Comparison of ENCODE assay signal across 29 cellular contexts in the genomic region with DNA sequence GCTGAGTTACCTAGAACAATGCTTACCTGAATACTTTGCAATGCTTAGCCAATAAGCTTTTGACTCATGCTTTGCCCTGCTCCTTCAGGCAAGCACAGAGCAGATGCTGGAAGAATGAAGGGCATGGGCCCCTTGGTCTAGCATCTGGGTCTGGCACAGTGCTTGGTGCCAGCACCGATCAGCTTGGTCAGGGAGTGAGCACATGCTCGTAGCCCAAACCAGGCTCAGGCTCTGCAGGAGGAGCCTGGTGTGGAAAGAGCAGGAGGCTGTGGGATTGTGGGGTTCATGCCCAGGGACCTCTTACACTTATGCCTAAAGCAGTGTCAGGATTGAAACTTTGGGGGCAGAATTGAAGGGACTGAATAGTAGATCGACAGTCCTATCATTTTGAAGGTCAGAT.
"Had no signal": no experiment of that assay in that cellular context is flagged by ENCODE, and none has a peak within 500 bp of the region (broad histone marks: within the 10 kb centered on the region; RNA-seq: fewer than 3 reads in every experiment).

No MANE protein-coding gene starts in this region.

- DNase-seq: activated CD4-positive, alpha-beta memory T cell treated with anti-CD3 and anti-CD28 coated beads, Interleukin-2, amount 10 ng/mL, durations not matched to agents 7 days and 5 days; activated CD4-positive, alpha-beta T cell treated with anti-CD3 and anti-CD28 coated beads for 1 hour; activated CD4-positive, alpha-beta T cell treated with anti-CD3 and anti-CD28 coated beads for 4 hours; activated CD4-positive, alpha-beta T cell treated with anti-CD3 and anti-CD28 coated beads, Interleukin-2, amount 10 ng/mL, durations not matched to agents 7 days and 5 days; activated CD4-positive, alpha-beta T cell treated with anti-CD3 and anti-CD28 coated beads, Interleukin-2, amount 50 U/mL, for 4 hours; activated CD4-positive, CD25-positive, alpha-beta regulatory T cell; activated CD8-positive, alpha-beta memory T cell treated with anti-CD3 and anti-CD28 coated beads, Interleukin-2, amount 50 U/mL, for 48 hours; activated gamma-delta T cell; activated naive CD4-positive, alpha-beta T cell; activated naive CD4-positive, alpha-beta T cell treated with anti-CD3 and anti-CD28 coated beads, Interleukin-2, amount 50 U/mL, for 16 hours; activated T-cell treated with anti-CD3 and anti-CD28 coated beads for 4 hours; activated T-cell treated with anti-CD3 and anti-CD28 coated beads, Interleukin-2, amount 50 U/mL, for 24 hours; activated T-cell treated with anti-CD3 and anti-CD28 coated beads, Interleukin-2, amount 50 U/mL, for 72 hours; amygdala; aorta; body of pancreas; dorsolateral prefrontal cortex; effector memory CD4-positive, alpha-beta T cell; foreskin keratinocyte; gastrocnemius medialis; T-helper 2 cell had no signal

- H3K27ac ChIP-seq: body of pancreas, breast epithelium, cardiac muscle cell, coronary artery, foreskin keratinocyte, gastrocnemius medialis had no signal

- H3K27ac Mint-ChIP-seq: activated CD4-positive, alpha-beta memory T cell treated with anti-CD3 and anti-CD28 coated beads, Interleukin-2, amount 10 ng/mL, durations not matched to agents 7 days and 5 days; activated CD4-positive, alpha-beta T cell treated with anti-CD3 and anti-CD28 coated beads, Interleukin-2, amount 10 ng/mL, durations not matched to agents 7 days and 5 days; activated naive CD8-positive, alpha-beta T cell; activated T-cell treated with anti-CD3 and anti-CD28 coated beads, Interleukin-2, amount 50 U/mL, for 24 hours; activated T-cell treated with anti-CD3 and anti-CD28 coated beads, Interleukin-2, amount 50 U/mL, for 72 hours; dendritic cell treated with granulocyte-macrophage colony-stimulating factor and Interleukin-4, amounts not matched to agents 40 ng/mL and 50 ng/mL, for 4 days; endodermal cell had no signal

- H3K9me3 Mint-ChIP-seq: activated CD4-positive, alpha-beta memory T cell treated with anti-CD3 and anti-CD28 coated beads, Interleukin-2, amount 10 ng/mL, durations not matched to agents 7 days and 5 days; activated CD4-positive, alpha-beta T cell treated with anti-CD3 and anti-CD28 coated beads, Interleukin-2, amount 10 ng/mL, durations not matched to agents 7 days and 5 days; activated T-cell treated with anti-CD3 and anti-CD28 coated beads, Interleukin-2, amount 50 U/mL, for 24 hours; activated T-cell treated with anti-CD3 and anti-CD28 coated beads, Interleukin-2, amount 50 U/mL, for 72 hours; central memory CD8-positive, alpha-beta T cell; dendritic cell treated with granulocyte-macrophage colony-stimulating factor and Interleukin-4, amounts not matched to agents 40 ng/mL and 50 ng/mL, for 4 days; endodermal cell had no signal

- H3K27me3 Mint-ChIP-seq: activated CD4-positive, alpha-beta memory T cell treated with anti-CD3 and anti-CD28 coated beads, Interleukin-2, amount 10 ng/mL, durations not matched to agents 7 days and 5 days; activated CD4-positive, alpha-beta T cell treated with anti-CD3 and anti-CD28 coated beads, Interleukin-2, amount 10 ng/mL, durations not matched to agents 7 days and 5 days; activated naive CD8-positive, alpha-beta T cell; activated T-cell treated with anti-CD3 and anti-CD28 coated beads, Interleukin-2, amount 50 U/mL, for 24 hours; central memory CD8-positive, alpha-beta T cell had no signal

- H3K4me1 ChIP-seq: body of pancreas, breast epithelium, foreskin keratinocyte, gastrocnemius medialis had no signal

- H3K36me3 Mint-ChIP-seq: activated naive CD8-positive, alpha-beta T cell had no signal

- H3K36me3 ChIP-seq: breast epithelium, cardiac muscle cell, gastrocnemius medialis had no signal

- H3K4me1 Mint-ChIP-seq: activated CD4-positive, alpha-beta memory T cell treated with anti-CD3 and anti-CD28 coated beads, Interleukin-2, amount 10 ng/mL, durations not matched to agents 7 days and 5 days; activated CD4-positive, alpha-beta T cell treated with anti-CD3 and anti-CD28 coated beads, Interleukin-2, amount 10 ng/mL, durations not matched to agents 7 days and 5 days; central memory CD8-positive, alpha-beta T cell had no signal

- H3K27me3 ChIP-seq: body of pancreas, breast epithelium, cardiac muscle cell, dorsolateral prefrontal cortex, foreskin keratinocyte, gastrocnemius medialis had no signal

- H3K4me3 Mint-ChIP-seq: activated CD4-positive, alpha-beta memory T cell treated with anti-CD3 and anti-CD28 coated beads, Interleukin-2, amount 10 ng/mL, durations not matched to agents 7 days and 5 days; activated CD4-positive, alpha-beta T cell treated with anti-CD3 and anti-CD28 coated beads, Interleukin-2, amount 10 ng/mL, durations not matched to agents 7 days and 5 days; activated naive CD8-positive, alpha-beta T cell; activated T-cell treated with anti-CD3 and anti-CD28 coated beads, Interleukin-2, amount 50 U/mL, for 24 hours; activated T-cell treated with anti-CD3 and anti-CD28 coated beads, Interleukin-2, amount 50 U/mL, for 72 hours; central memory CD8-positive, alpha-beta T cell; dendritic cell treated with granulocyte-macrophage colony-stimulating factor and Interleukin-4, amounts not matched to agents 40 ng/mL and 50 ng/mL, for 4 days; endodermal cell had no signal

- H3K9me3 ChIP-seq: body of pancreas, breast epithelium, gastrocnemius medialis had no signal

- H3K4me3 ChIP-seq: body of pancreas, breast epithelium, cardiac muscle cell, coronary artery, dorsolateral prefrontal cortex, gastrocnemius medialis had no signal

- ATAC-seq: activated T-cell treated with anti-CD3 and anti-CD28 coated beads, Interleukin-2, amount 50 U/mL, for 72 hours; body of pancreas; esophagus mucosa; foreskin keratinocyte; gastrocnemius medialis had no signal
